In genomic region chr19:16260794-16261161, GRCh38 we compare ENCODE assay signal across 23 cellular contexts.
DNase-seq lines count a peak whose midpoint lies in the region; ATAC-seq and TF ChIP-seq lines count a peak whose summit lies in the region.
"Had no signal": no experiment of that assay in that cellular context is flagged by ENCODE, and none has a peak within 500 bp of the region (broad histone marks: within the 10 kb centered on the region; RNA-seq: fewer than 3 reads in every experiment).

No MANE protein-coding gene starts in this region.

- peaks cover 42% of the 10 kb centered on the region for H3K4me1 Mint-ChIP-seq in memory B cell
- H3K4me1 Mint-ChIP-seq: brain had no signal

- H3K9me3 Mint-ChIP-seq in memory B cell: peaks cover 4% of the 10 kb centered on the region

- no peaks in the 10 kb centered on the region for H3K36me3 ChIP-seq in heart right ventricle
- no peaks in the 10 kb centered on the region for H3K36me3 ChIP-seq in OCI-LY7 (ENCODE audit: insufficient read depth, low read length)
- H3K36me3 ChIP-seq in upper lobe of left lung: no peaks in the 10 kb centered on the region
- H3K36me3 ChIP-seq: adrenal gland, prostate gland had no signal

- TF ChIP-seq CTCF in heart right ventricle (IDR thresholded peaks at IDR 0.05) (no peak), OCI-LY7 (conservative IDR thresholded peaks at IDR 0.05; ENCODE audit: low read length) (no peak), upper lobe of left lung (IDR thresholded peaks at IDR 0.05) (no peak)

- POLR2A ChIA-PET in OCI-LY7 (lab: Charles Lee): interaction anchor here (0.8 kb wide), 1 partner anchor 31 kb away, joined by 3 read pairs; no protein-coding TSS in a partner anchor

- H3K27ac ChIP-seq in heart right ventricle (peak overlapping the region in 6 of 10 donors; percentile 61 to 96 (median 93)), OCI-LY7 (ENCODE audit: low read depth, low read length, poor library complexity, severe bottlenecking) (peak overlapping the region; percentile 91), upper lobe of left lung (peak overlapping the region; percentile 80 to 93 (median 88))
- H3K27ac ChIP-seq: prostate gland, SK-N-MC had no signal

- H3K27me3 ChIP-seq in heart right ventricle: no peaks in the 10 kb centered on the region
- H3K27me3 ChIP-seq in upper lobe of left lung: no peaks in the 10 kb centered on the region
- H3K27me3 ChIP-seq: adrenal gland had no signal

- no peaks in the 10 kb centered on the region for H3K36me3 Mint-ChIP-seq in memory B cell
- H3K36me3 Mint-ChIP-seq: brain had no signal

- no peaks in the 10 kb centered on the region for H3K79me2 ChIP-seq in OCI-LY7 (ENCODE audit: insufficient read depth, low read depth, low read length)

- peak overlapping the region; percentile 71; the same call in 1 of the 2 replicates for H3K4me2 ChIP-seq in OCI-LY7 (ENCODE audit: low read length)

- H3K27ac Mint-ChIP-seq in memory B cell: peak overlapping the region; percentile 95

- intact Hi-C loops in heart right ventricle (cut with DNase I) (loop anchor here in 1 of 10 donors (10.0 kb wide), 1 partner anchor 64 kb away; the partner anchor contains the start of gene KLF2), Right ventricle myocardium superior (cut with DNase I) (no loop called here), OCI-LY7 (cut with micrococcal nuclease; ENCODE audit: unreplicated experiment) (loop anchor here (1.0 to 2.0 kb wide), 3 partner anchors 42 to 111 kb away; no protein-coding TSS in a partner anchor)

- ATAC-seq in heart right ventricle (no peak), Right ventricle myocardium superior (ENCODE audit: poor library complexity) (no peak), memory B cell (ENCODE audit: low read depth) (no peak), upper lobe of left lung (ENCODE audit: low FRiP score in 2 of 2) (no peak), HG03045 (IDR thresholded peaks at IDR 0.05; ENCODE audit: unreplicated experiment) (no peak)
- ATAC-seq: esophagus mucosa had no signal

- no peaks in the 10 kb centered on the region for H4K20me1 ChIP-seq in OCI-LY7 (ENCODE audit: insufficient read depth, low read length)

- TF ChIP-seq EP300 in upper lobe of left lung (IDR thresholded peaks at IDR 0.05): no peak

- TF ChIP-seq POLR2A in upper lobe of left lung (IDR thresholded peaks at IDR 0.05): no peak

- H3K4me3 Mint-ChIP-seq in memory B cell: peak overlapping the region; percentile 69
- H3K4me3 Mint-ChIP-seq: brain had no signal

- H3K4me1 ChIP-seq in heart right ventricle (peaks cover 8 to 60% (median 38%) of the 10 kb centered on the region in 9 donors), OCI-LY7 (ENCODE audit: insufficient read depth, low read length, poor library complexity, severe bottlenecking) (peaks cover 81% of the 10 kb centered on the region), upper lobe of left lung (peaks cover 37 to 47% (median 43%) of the 10 kb centered on the region in 4 donors)
- H3K4me1 ChIP-seq: prostate gland had no signal

- no peaks in the 10 kb centered on the region for H3K9me2 ChIP-seq in OCI-LY7 (ENCODE audit: insufficient read depth, low read length)

- H3K27me3 Mint-ChIP-seq in memory B cell: no peaks in the 10 kb centered on the region

- DNase-seq in heart right ventricle: no peak
- no peak for DNase-seq in Right ventricle myocardium superior
- DNase-seq in OCI-LY7 (ENCODE audit: low spot score): no peak
- DNase-seq in memory B cell (ENCODE audit: low spot score in 2 of 2): peak in 1 of 2 donors; percentile 15
- no peak for DNase-seq in upper lobe of left lung
- DNase-seq in NCI-H2171 treated with DMSO at 0.1 percent for 48 hours (lab: John Stamatoyannopoulos, UW): no peak
- DNase-seq: ACHN; activated CD4-positive, CD25-positive, alpha-beta regulatory T cell; activated gamma-delta T cell; adrenal gland; C1 segment of cervical spinal cord; effector CD8-positive, alpha-beta T cell; foreskin melanocyte; IMR-90; NCI-H1092 treated with DMSO at 0.1 percent for 48 hours; NCI-H1930; NCI-H2227 treated with DMSO at 0.1 percent for 48 hours; substantia nigra had no signal

- H3K9me3 ChIP-seq in heart right ventricle: no peaks in the 10 kb centered on the region
- no peaks in the 10 kb centered on the region for H3K9me3 ChIP-seq in OCI-LY7 (ENCODE audit: low read length)
- no peaks in the 10 kb centered on the region for H3K9me3 ChIP-seq in upper lobe of left lung
- H3K9me3 ChIP-seq: adrenal gland, prostate gland had no signal

- CTCF ChIA-PET in OCI-LY7 (lab: Charles Lee; ENCODE audit: unreplicated experiment): interaction anchor here (1.4 kb wide), 1 partner anchor 122 kb away, joined by 3 read pairs; no protein-coding TSS in a partner anchor

- no TSS peak for BruUV-seq in OCI-LY7 (replicated peaks; lab: Mats Ljungman, UMichigan)

- H3K4me3 ChIP-seq in heart right ventricle (no peak overlapping the region), OCI-LY7 (ENCODE audit: low read depth, low read length, poor library complexity, severe bottlenecking) (no peak overlapping the region), upper lobe of left lung (no peak overlapping the region)
- H3K4me3 ChIP-seq: adrenal gland, prostate gland, SK-N-MC had no signal

- WGBS in heart right ventricle, 2 donors: 88 to 96% methylated on average over 4 of the region's 4 CpGs
- WGBS in upper lobe of left lung, 2 donors: 89 to 95% methylated on average over 4 of the region's 4 CpGs

- no peak overlapping the region for H2AFZ ChIP-seq in OCI-LY7 (ENCODE audit: low read length)
